34 cellular contexts compared by ENCODE assay signal in genomic region chr15:49808341-49808740, GRCh38.
"Had no signal": no experiment of that assay in that cellular context is flagged by ENCODE, and none has a peak within 500 bp of the region (broad histone marks: within the 10 kb centered on the region; RNA-seq: fewer than 3 reads in every experiment).

No MANE protein-coding gene starts in this region.

- H3K4me3 Mint-ChIP-seq: naive thymus-derived CD4-positive, alpha-beta T cell; natural killer cell; nephron progenitor cell; neural crest cell; stimulated activated memory B cell treated with anti-CD40 and anti-IgM and Interleukin-4, amounts not matched to agents 10 μg/mL and 1 μg/mL and 100 μg/mL, for 72 hours; stimulated activated naive CD8-positive, alpha-beta T cell treated with anti-CD3 and anti-CD28 coated beads, Interleukin-15, amount 100 ng/mL, for 72 hours; type B pancreatic cell had no signal

- H3K36me3 ChIP-seq: neutrophil, ovary, right lobe of liver, sigmoid colon, spleen, suprapubic skin, tibial artery, transverse colon, upper lobe of right lung, vagina had no signal

- H3K27ac Mint-ChIP-seq: naive thymus-derived CD4-positive, alpha-beta T cell; natural killer cell; nephron progenitor cell; progenitor cell of endocrine pancreas; stimulated activated memory B cell treated with anti-CD40 and anti-IgM and Interleukin-4, amounts not matched to agents 10 μg/mL and 1 μg/mL and 100 μg/mL, for 72 hours; stimulated activated naive CD8-positive, alpha-beta T cell treated with anti-CD3 and anti-CD28 coated beads, Interleukin-15, amount 100 ng/mL, for 72 hours; type B pancreatic cell had no signal

- ATAC-seq: naive thymus-derived CD4-positive, alpha-beta T cell; natural killer cell; psoas muscle; right cardiac atrium; right lobe of liver; stimulated activated memory B cell treated with anti-CD40 and anti-IgM and Interleukin-4, amounts not matched to agents 10 μg/mL and 1 μg/mL and 100 μg/mL, for 72 hours; stimulated activated naive CD8-positive, alpha-beta T cell treated with anti-CD3 and anti-CD28 coated beads, Interleukin-15, amount 100 ng/mL, for 72 hours; stimulated activated naive CD8-positive, alpha-beta T cell treated with anti-CD3 and anti-CD28 coated beads, Interleukin-15, Interleukin-2, amounts not matched to agents 100 U/mL and 50 U/mL, for 24 hours; upper lobe of right lung had no signal

- H3K27me3 Mint-ChIP-seq: progenitor cell of endocrine pancreas; stimulated activated memory B cell treated with anti-CD40 and anti-IgM and Interleukin-4, amounts not matched to agents 10 μg/mL and 1 μg/mL and 100 μg/mL, for 72 hours; type B pancreatic cell had no signal

- H3K4me1 Mint-ChIP-seq: naive thymus-derived CD4-positive, alpha-beta T cell; natural killer cell; neural crest cell; stimulated activated memory B cell treated with anti-CD40 and anti-IgM and Interleukin-4, amounts not matched to agents 10 μg/mL and 1 μg/mL and 100 μg/mL, for 72 hours; stimulated activated naive CD8-positive, alpha-beta T cell treated with anti-CD3 and anti-CD28 coated beads, Interleukin-15, amount 100 ng/mL, for 72 hours had no signal

- H3K27ac ChIP-seq: neutrophil, ovary, parathyroid adenoma, psoas muscle, right lobe of liver, sigmoid colon, spleen, suprapubic skin, testis, tibial artery, transverse colon, upper lobe of right lung, vagina had no signal

- H3K27me3 ChIP-seq: neutrophil, ovary, right lobe of liver, sigmoid colon, spleen, suprapubic skin, testis, tibial artery, transverse colon, upper lobe of right lung, vagina had no signal

- H3K9ac ChIP-seq: parathyroid adenoma had no signal

- H3K4me1 ChIP-seq: parathyroid adenoma, psoas muscle, right lobe of liver, spleen, suprapubic skin, testis, upper lobe of right lung had no signal

- H3K4me2 ChIP-seq: smooth muscle cell had no signal

- H3K79me2 ChIP-seq: parathyroid adenoma had no signal

- H3K36me3 Mint-ChIP-seq: stimulated activated memory B cell treated with anti-CD40 and anti-IgM and Interleukin-4, amounts not matched to agents 10 μg/mL and 1 μg/mL and 100 μg/mL, for 72 hours; type B pancreatic cell had no signal

- H3K4me3 ChIP-seq: ovary, psoas muscle, right lobe of liver, sigmoid colon, skin epidermis, smooth muscle cell, spleen, suprapubic skin, testis, tibial artery, transverse colon, upper lobe of right lung, vagina had no signal

- H2AFZ ChIP-seq: parathyroid adenoma had no signal

- DNase-seq: naive thymus-derived CD4-positive, alpha-beta T cell; natural killer cell; nephron progenitor cell; nucleus accumbens; ovary; posterior cingulate gyrus; psoas muscle; right cardiac atrium; right lobe of liver; sigmoid colon; spleen; stimulated activated CD4-positive, alpha-beta T cell treated with anti-CD3 and anti-CD28 coated beads, Interleukin-12 subunit alpha, Interleukin-12 subunit beta, amount 100 ng/mL, for 4 hours; stimulated activated CD4-positive, alpha-beta T cell treated with anti-CD3 and anti-CD28 coated beads, Interleukin-1b, Interleukin-23, amount 100 ng/mL, for 48 hours; stimulated activated CD4-positive, alpha-beta T cell treated with anti-CD3 and anti-CD28 coated beads, Interleukin-4, amount 100 ng/mL, for 1 hour; stimulated activated CD4-positive, alpha-beta T cell treated with anti-CD3 and anti-CD28 coated beads, Interleukin-4, amount 100 ng/mL, for 4 hours; stimulated activated CD8-positive, alpha-beta memory T cell treated with anti-CD3 and anti-CD28 coated beads, Interleukin-4, amount 100 ng/mL, for 48 hours; stimulated activated naive CD4-positive, alpha-beta T cell; stimulated activated naive CD8-positive, alpha-beta T cell treated with anti-CD3 and anti-CD28 coated beads, Interleukin-15, amount 100 ng/mL, for 72 hours; stimulated activated naive CD8-positive, alpha-beta T cell treated with anti-CD3 and anti-CD28 coated beads, Interleukin-15, Interleukin-2, amounts not matched to agents 100 U/mL and 50 U/mL, for 24 hours; substantia nigra; testis; tibial artery; transverse colon; upper lobe of right lung had no signal

- H3K9me3 ChIP-seq: neutrophil, ovary, psoas muscle, right lobe of liver, sigmoid colon, suprapubic skin, testis, upper lobe of right lung, vagina had no signal
